Comparison of ENCODE assay signal across 8 cellular contexts in genomic region chr17:59783221-59784016, GRCh38.
A peak's percentile ranks its signal among the peaks of the same experiment; 100 is the strongest.
DNase-seq lines count a peak whose midpoint lies in the region; ATAC-seq and TF ChIP-seq lines count a peak whose summit lies in the region.

No MANE protein-coding gene starts in this region.

- peak overlapping the region; percentile 100 for H3K27ac ChIP-seq in Panc1 (ENCODE audit: low read length)

- H3K4me1 ChIP-seq in Panc1 (ENCODE audit: control insufficient read depth, insufficient read depth, low read length) = peaks cover 82% of the 10 kb centered on the region

- POLR2A ChIA-PET in Panc1 (lab: Charles Lee) = interaction anchor here (0.9 to 4.5 kb wide), 4 partner anchors 50 to 63 kb away, joined by 3 to 34 read pairs (median 6); no protein-coding TSS in a partner anchor

- no peaks in the 10 kb centered on the region for H3K27me3 ChIP-seq in Panc1 (ENCODE audit: control insufficient read depth, insufficient read depth, low read length)

- CTCF ChIA-PET in Panc1 (lab: Charles Lee) = no interaction called here

- TSS peak; percentile 54 for BruUV-seq in Panc1 (replicated peaks; lab: Mats Ljungman, UMichigan)

- ATAC-seq in Panc1 (peak; percentile 69), GM18517 (IDR thresholded peaks at IDR 0.05; ENCODE audit: unreplicated experiment) (no peak)

- peaks cover 32% of the 10 kb centered on the region for H3K36me3 Mint-ChIP-seq in dendritic cell treated with granulocyte-macrophage colony-stimulating factor and Interleukin-4, amounts not matched to agents 40 ng/mL and 50 ng/mL, for 4 days (ENCODE audit: low read depth)
- peaks cover 20% of the 10 kb centered on the region for H3K36me3 Mint-ChIP-seq in nephron (ENCODE audit: low read depth)

- intact Hi-C loops in Panc1 (cut with micrococcal nuclease; ENCODE audit: unreplicated experiment) = no loop called here
- intact Hi-C loops in dendritic cell treated with granulocyte-macrophage colony-stimulating factor and Interleukin-4, amounts not matched to agents 40 ng/mL and 50 ng/mL, for 4 days (cut with micrococcal nuclease) = no loop called here

- H3K4me1 Mint-ChIP-seq in dendritic cell treated with granulocyte-macrophage colony-stimulating factor and Interleukin-4, amounts not matched to agents 40 ng/mL and 50 ng/mL, for 4 days (ENCODE audit: low read depth) = peaks cover 44% of the 10 kb centered on the region
- peaks cover 29% of the 10 kb centered on the region for H3K4me1 Mint-ChIP-seq in nephron

- H3K4me3 ChIP-seq in Panc1 (ENCODE audit: low read depth in 2 of 2, low read length in 2 of 2) = no peak overlapping the region; a peak in 1 of 4 replicates

- H3K9me3 ChIP-seq in Panc1 (ENCODE audit: control insufficient read depth, insufficient read depth, low read depth, low read length) = no peaks in the 10 kb centered on the region

- peak; percentile 76 for DNase-seq in Daoy (ENCODE audit: low read depth)
- no peak for DNase-seq in Panc1 (ENCODE audit: low read depth, low spot score)
- no peak for DNase-seq in NCI-H345 (lab: John Stamatoyannopoulos, UW)
- no peak for DNase-seq in stimulated activated CD4-positive, alpha-beta T cell treated with anti-CD3 and anti-CD28 coated beads, Interleukin-1b, Interleukin-23, amount 100 ng/mL, for 48 hours
- DNase-seq in NCI-H510A (lab: John Stamatoyannopoulos, UW) = no peak

- peak overlapping the region; percentile 81 for H3K27ac Mint-ChIP-seq in dendritic cell treated with granulocyte-macrophage colony-stimulating factor and Interleukin-4, amounts not matched to agents 40 ng/mL and 50 ng/mL, for 4 days
- peak overlapping the region; percentile 73 to 79 (median 74) for H3K27ac Mint-ChIP-seq in nephron

- H3K27me3 Mint-ChIP-seq in dendritic cell treated with granulocyte-macrophage colony-stimulating factor and Interleukin-4, amounts not matched to agents 40 ng/mL and 50 ng/mL, for 4 days = no peaks in the 10 kb centered on the region
- H3K27me3 Mint-ChIP-seq in nephron (ENCODE audit: low read depth) = no peaks in the 10 kb centered on the region

- in situ Hi-C loops in Panc1 (cut with HindIII; ENCODE audit: low pct_unique_long_range_greater_than_20kb, low sequenced_read_pairs) = no loop called here

- H3K36me3 ChIP-seq in Panc1 (ENCODE audit: control insufficient read depth, insufficient read depth, low read length) = peaks cover 8% of the 10 kb centered on the region; the same call in 1 of the 2 replicates

- no peak for TF ChIP-seq CTCF in Panc1 (IDR thresholded peaks at IDR 0.05)
- no peak for TF ChIP-seq CTCF in nephron (IDR thresholded peaks at IDR 0.05; ENCODE audit: unreplicated experiment in 3 of 3)

- peak overlapping the region; percentile 2 for H3K4me3 Mint-ChIP-seq in dendritic cell treated with granulocyte-macrophage colony-stimulating factor and Interleukin-4, amounts not matched to agents 40 ng/mL and 50 ng/mL, for 4 days
- no peak overlapping the region for H3K4me3 Mint-ChIP-seq in nephron

- no peaks in the 10 kb centered on the region for H3K9me3 Mint-ChIP-seq in dendritic cell treated with granulocyte-macrophage colony-stimulating factor and Interleukin-4, amounts not matched to agents 40 ng/mL and 50 ng/mL, for 4 days
- H3K9me3 Mint-ChIP-seq in nephron = no peaks in the 10 kb centered on the region
